12 cellular contexts compared by ENCODE assay signal in genomic region chr1:60573726-60574409, GRCh38.
DNase-seq lines count a peak whose midpoint lies in the region; ATAC-seq and TF ChIP-seq lines count a peak whose summit lies in the region.
"Had no signal": no experiment of that assay in that cellular context is flagged by ENCODE, and none has a peak within 500 bp of the region (broad histone marks: within the 10 kb centered on the region; RNA-seq: fewer than 3 reads in every experiment).

No MANE protein-coding gene starts in this region.

- H3K4me1 ChIP-seq in lower lobe of right lung, result no peaks in the 10 kb centered on the region
- no peaks in the 10 kb centered on the region for H3K4me1 ChIP-seq in colonic mucosa

- no peaks in the 10 kb centered on the region for H3K9me3 ChIP-seq in lower lobe of right lung
- no peaks in the 10 kb centered on the region for H3K9me3 ChIP-seq in colonic mucosa

- TF ChIP-seq CTCF in NB4 (IDR thresholded peaks at IDR 0.05; ENCODE audit: low read depth, low read length) (no peak), cardiac fibroblast (IDR thresholded peaks at IDR 0.05; ENCODE audit: low read depth, low read length) (no peak), lower lobe of right lung (IDR thresholded peaks at IDR 0.05) (no peak), colonic mucosa (IDR thresholded peaks at IDR 0.05) (no peak)

- H3K27ac ChIP-seq in lower lobe of right lung (peak overlapping the region; percentile 8), colonic mucosa (no peak overlapping the region)

- peak; percentile 80 to 82 for ATAC-seq in lower lobe of right lung
- ATAC-seq in HG02588 (IDR thresholded peaks at IDR 0.05; ENCODE audit: unreplicated experiment), result no peak
- ATAC-seq in GM18909 (IDR thresholded peaks at IDR 0.05; ENCODE audit: poor library complexity, unreplicated experiment), result no peak
- ATAC-seq: activated T-cell treated with anti-CD3 and anti-CD28 coated beads, Interleukin-2, amount 50 U/mL, for 4 hours had no signal

- H3K27me3 ChIP-seq in lower lobe of right lung (ENCODE audit: low read depth) (no peaks in the 10 kb centered on the region), colonic mucosa (no peaks in the 10 kb centered on the region)

- H3K4me3 ChIP-seq in NB4 (ENCODE audit: low read depth, low read length), result no peak overlapping the region
- H3K4me3 ChIP-seq in cardiac fibroblast (replicated peaks in 1 of 2; ENCODE audit: low read depth in 2 of 2, low read length in 2 of 2), result no peak overlapping the region
- no peak overlapping the region for H3K4me3 ChIP-seq in lower lobe of right lung
- no peak overlapping the region for H3K4me3 ChIP-seq in colonic mucosa

- H3K36me3 ChIP-seq in lower lobe of right lung (no peaks in the 10 kb centered on the region), colonic mucosa (no peaks in the 10 kb centered on the region)

- intact Hi-C loops in lower lobe of right lung (cut with DNase I) (no loop called here), colonic mucosa (cut with DNase I) (no loop called here)

- TF ChIP-seq POLR2A in NB4 (IDR thresholded peaks at IDR 0.05; ENCODE audit: extremely low read depth, insufficient read length), result no peak

- H3K9ac ChIP-seq in colonic mucosa (ENCODE audit: low read depth in 2 of 2, low read length in 2 of 2), result no peak overlapping the region

- peak; percentile 12 for DNase-seq in AG20443 (ENCODE audit: low spot score)
- DNase-seq in NB4 (ENCODE audit: low read depth), result peak; percentile 11
- peak; percentile 63 to 93 for DNase-seq in cardiac fibroblast (ENCODE audit: low read depth in 2 of 2)
- no peak for DNase-seq in lower lobe of right lung
- DNase-seq in NCI-H1436 (lab: John Stamatoyannopoulos, UW), result no peak
- no peak for DNase-seq in colonic mucosa
- DNase-seq: activated T-cell treated with anti-CD3 and anti-CD28 coated beads, Interleukin-2, amount 50 U/mL, for 4 hours; erythroblast; naive B cell; stimulated activated CD4-positive, alpha-beta T cell treated with anti-CD3 and anti-CD28 coated beads, Interleukin-4, amount 100 ng/mL, for 4 hours had no signal

Comparison
In these comparisons a context has a peak if more than half of its experiments do, and no peak if none do; other contexts are left out.
1. DNase-seq: peak in AG20443 (single experiment), NB4 (single experiment) and cardiac fibroblast (2 of 2); none in lower lobe of right lung (single experiment), NCI-H1436 (single experiment) and colonic mucosa (single experiment).
2. ATAC-seq: peak in lower lobe of right lung (2 of 2); none in HG02588 (single experiment) and GM18909 (single experiment).